1 cellular context compared by ENCODE assay signal in the genomic region with DNA sequence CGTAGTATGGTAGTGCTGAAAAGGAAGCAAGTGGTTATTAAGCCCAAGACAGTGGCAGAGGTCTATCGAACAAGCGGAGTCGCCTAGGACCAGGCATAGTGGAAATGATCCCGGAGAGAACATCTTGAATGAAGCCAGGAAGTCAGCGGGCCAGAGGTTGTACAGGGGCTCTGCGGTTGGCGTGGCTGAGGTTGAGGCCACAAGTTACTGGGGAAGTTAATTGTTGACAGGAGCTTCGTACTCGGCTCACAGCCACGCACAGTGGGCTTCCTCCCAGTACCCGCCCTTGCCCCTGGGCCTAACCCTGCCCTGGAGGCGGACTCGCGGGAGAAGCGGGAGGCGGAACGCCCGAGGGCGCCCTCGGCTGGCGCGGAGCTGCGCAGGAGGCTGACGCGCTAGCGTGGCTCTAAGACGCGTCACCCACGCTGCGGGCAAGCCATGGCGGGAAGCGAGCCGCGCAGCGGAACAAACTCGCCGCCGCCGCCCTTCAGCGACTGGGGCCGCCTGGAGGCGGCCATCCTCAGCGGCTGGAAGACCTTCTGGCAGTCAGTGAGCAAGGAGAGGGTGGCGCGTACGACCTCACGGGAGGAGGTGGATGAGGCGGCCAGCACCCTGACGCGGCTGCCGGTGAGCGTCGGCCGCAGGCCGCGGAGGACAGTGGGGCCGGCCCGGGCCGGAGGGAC.
TF ChIP-seq lines count a peak whose summit lies in the region.

A gene with protein sequence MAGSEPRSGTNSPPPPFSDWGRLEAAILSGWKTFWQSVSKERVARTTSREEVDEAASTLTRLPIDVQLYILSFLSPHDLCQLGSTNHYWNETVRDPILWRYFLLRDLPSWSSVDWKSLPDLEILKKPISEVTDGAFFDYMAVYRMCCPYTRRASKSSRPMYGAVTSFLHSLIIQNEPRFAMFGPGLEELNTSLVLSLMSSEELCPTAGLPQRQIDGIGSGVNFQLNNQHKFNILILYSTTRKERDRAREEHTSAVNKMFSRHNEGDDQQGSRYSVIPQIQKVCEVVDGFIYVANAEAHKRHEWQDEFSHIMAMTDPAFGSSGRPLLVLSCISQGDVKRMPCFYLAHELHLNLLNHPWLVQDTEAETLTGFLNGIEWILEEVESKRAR (plus strand): TSS at position 410 of the 683 bp plus-strand sequence. CDS start 29 bp downstream, at position 439.

TF ChIP-seq in K562, 482 proteins besides CTCF, POLR2A, EP300 and RAD21 (continued from another document and continues in another):
- TF ChIP-seq, protein P1, sequence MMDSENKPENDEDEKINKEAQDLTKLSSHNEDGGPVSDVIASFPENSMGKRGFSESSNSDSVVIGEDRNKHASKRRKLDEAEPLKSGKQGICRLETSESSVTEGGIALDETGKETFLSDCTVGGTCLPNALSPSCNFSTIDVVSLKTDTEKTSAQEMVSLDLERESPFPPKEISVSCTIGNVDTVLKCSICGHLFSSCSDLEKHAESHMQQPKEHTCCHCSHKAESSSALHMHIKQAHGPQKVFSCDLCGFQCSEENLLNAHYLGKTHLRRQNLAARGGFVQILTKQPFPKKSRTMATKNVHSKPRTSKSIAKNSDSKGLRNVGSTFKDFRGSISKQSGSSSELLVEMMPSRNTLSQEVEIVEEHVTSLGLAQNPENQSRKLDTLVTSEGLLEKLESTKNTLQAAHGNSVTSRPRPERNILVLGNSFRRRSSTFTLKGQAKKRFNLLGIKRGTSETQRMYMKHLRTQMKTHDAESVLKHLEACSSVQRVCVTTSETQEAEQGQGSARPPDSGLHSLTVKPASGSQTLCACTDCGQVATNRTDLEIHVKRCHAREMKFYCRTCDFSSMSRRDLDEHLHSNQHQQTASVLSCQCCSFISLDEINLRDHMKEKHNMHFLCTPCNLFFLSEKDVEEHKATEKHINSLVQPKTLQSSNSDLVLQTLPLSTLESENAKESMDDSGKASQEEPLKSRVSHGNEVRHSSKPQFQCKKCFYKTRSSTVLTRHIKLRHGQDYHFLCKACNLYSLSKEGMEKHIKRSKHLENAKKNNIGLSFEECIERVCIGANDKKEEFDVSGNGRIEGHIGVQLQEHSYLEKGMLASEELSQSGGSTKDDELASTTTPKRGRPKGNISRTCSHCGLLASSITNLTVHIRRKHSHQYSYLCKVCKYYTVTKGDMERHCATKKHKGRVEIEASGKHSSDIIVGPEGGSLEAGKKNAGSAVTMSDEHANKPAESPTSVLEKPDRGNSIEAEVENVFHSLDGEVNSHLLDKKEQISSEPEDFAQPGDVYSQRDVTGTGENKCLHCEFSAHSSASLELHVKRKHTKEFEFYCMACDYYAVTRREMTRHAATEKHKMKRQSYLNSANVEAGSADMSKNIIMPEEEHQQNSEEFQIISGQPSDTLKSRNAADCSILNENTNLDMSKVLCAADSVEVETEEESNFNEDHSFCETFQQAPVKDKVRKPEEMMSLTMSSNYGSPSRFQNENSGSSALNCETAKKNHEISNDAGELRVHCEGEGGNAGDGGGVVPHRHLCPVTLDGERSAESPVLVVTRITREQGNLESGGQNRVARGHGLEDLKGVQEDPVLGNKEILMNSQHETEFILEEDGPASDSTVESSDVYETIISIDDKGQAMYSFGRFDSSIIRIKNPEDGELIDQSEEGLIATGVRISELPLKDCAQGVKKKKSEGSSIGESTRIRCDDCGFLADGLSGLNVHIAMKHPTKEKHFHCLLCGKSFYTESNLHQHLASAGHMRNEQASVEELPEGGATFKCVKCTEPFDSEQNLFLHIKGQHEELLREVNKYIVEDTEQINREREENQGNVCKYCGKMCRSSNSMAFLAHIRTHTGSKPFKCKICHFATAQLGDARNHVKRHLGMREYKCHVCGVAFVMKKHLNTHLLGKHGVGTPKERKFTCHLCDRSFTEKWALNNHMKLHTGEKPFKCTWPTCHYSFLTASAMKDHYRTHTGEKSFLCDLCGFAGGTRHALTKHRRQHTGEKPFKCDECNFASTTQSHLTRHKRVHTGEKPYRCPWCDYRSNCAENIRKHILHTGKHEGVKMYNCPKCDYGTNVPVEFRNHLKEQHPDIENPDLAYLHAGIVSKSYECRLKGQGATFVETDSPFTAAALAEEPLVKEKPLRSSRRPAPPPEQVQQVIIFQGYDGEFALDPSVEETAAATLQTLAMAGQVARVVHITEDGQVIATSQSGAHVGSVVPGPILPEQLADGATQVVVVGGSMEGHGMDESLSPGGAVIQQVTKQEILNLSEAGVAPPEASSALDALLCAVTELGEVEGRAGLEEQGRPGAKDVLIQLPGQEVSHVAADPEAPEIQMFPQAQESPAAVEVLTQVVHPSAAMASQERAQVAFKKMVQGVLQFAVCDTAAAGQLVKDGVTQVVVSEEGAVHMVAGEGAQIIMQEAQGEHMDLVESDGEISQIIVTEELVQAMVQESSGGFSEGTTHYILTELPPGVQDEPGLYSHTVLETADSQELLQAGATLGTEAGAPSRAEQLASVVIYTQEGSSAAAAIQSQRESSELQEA (IDR thresholded peaks at IDR 0.05; ENCODE audit: low read depth), result no peak
- TF ChIP-seq MCM5 (IDR thresholded peaks at IDR 0.05; ENCODE audit: low read depth) (no peak), CEBPB (tag; IDR thresholded peaks at IDR 0.05) (no peak), ZNF707 (CRISPR knock-in tag; conservative IDR thresholded peaks at IDR 0.05) (no peak), U2AF1 (optimal IDR thresholded peaks at IDR 0.05; ENCODE audit: low read depth, low read length) (peak; percentile 98), HLTF (IDR thresholded peaks at IDR 0.05) (no peak; the same call in 1 of the 2 replicates), SMARCA5 (IDR thresholded peaks at IDR 0.05) (no peak), BRCA1 (IDR thresholded peaks at IDR 0.05) (no peak), BRCA1 (CRISPR knock-in tag; IDR thresholded peaks at IDR 0.05) (no peak), TCFL5 (CRISPR knock-in tag; conservative IDR thresholded peaks at IDR 0.05) (no peak), ZNF175 (CRISPR knock-in tag; IDR thresholded peaks at IDR 0.05; ENCODE audit: low read depth) (peak; percentile 54), RBM34 (IDR thresholded peaks at IDR 0.05; ENCODE audit: borderline replicate concordance, insufficient read depth, low read length) (no peak), ZNF785 (CRISPR knock-in tag; IDR thresholded peaks at IDR 0.05) (no peak), KAT8 (IDR thresholded peaks at IDR 0.05; ENCODE audit: low read depth) (no peak), ZNF253 (CRISPR knock-in tag; conservative IDR thresholded peaks at IDR 0.05) (no peak), ZNF24 (IDR thresholded peaks at IDR 0.05) (peak; percentile 56), CTBP1 (IDR thresholded peaks at IDR 0.05; ENCODE audit: borderline replicate concordance) (peak; percentile 96), MTF1 (CRISPR knock-in tag; IDR thresholded peaks at IDR 0.05; ENCODE audit: borderline replicate concordance) (no peak), FOXK1 (CRISPR knock-in tag; IDR thresholded peaks at IDR 0.05; ENCODE audit: borderline replicate concordance) (peak; percentile 91; the same call in 1 of the 2 replicates), ZNF586 (CRISPR knock-in tag; conservative IDR thresholded peaks at IDR 0.05) (no peak), PRMT5 (CRISPR knock-in tag; IDR thresholded peaks at IDR 0.05) (no peak), ZKSCAN3 (CRISPR knock-in tag; IDR thresholded peaks at IDR 0.05) (no peak), NONO (IDR thresholded peaks at IDR 0.05; ENCODE audit: low read depth in 2 of 2, low read length in 1 of 2) (peak; percentile 88 to 89), ZEB2 (IDR thresholded peaks at IDR 0.05) (no peak), ARNT (IDR thresholded peaks at IDR 0.05) (no peak; a peak in 1 of 4 replicates), ZNF778 (CRISPR knock-in tag; IDR thresholded peaks at IDR 0.05) (no peak), ZNF695 (CRISPR knock-in tag; IDR thresholded peaks at IDR 0.05) (no peak), KDM4B (IDR thresholded peaks at IDR 0.05; ENCODE audit: borderline replicate concordance in 2 of 2, low read depth in 1 of 2) (peak in 1 of 2 experiments; percentile 74; a peak in 1 of 4 replicates), POLR3G (IDR thresholded peaks at IDR 0.05; ENCODE audit: extremely low read depth, insufficient read length, insufficient replicate concordance) (no peak), IRF2 (CRISPR knock-in tag; IDR thresholded peaks at IDR 0.05) (no peak), ASH1L (IDR thresholded peaks at IDR 0.05; ENCODE audit: borderline replicate concordance, low read depth, partially characterized antibody) (no peak), TAF1 (IDR thresholded peaks at IDR 0.05; ENCODE audit: control insufficient read depth, extremely low read depth, insufficient read depth, low read length, severe bottlenecking) (peak; percentile 90), NFYB (IDR thresholded peaks at IDR 0.05; ENCODE audit: extremely low read depth, insufficient read length) (no peak), ZNF311 (CRISPR knock-in tag; IDR thresholded peaks at IDR 0.05) (no peak), EWSR1 (IDR thresholded peaks at IDR 0.05; ENCODE audit: borderline replicate concordance, low read depth, partially characterized antibody) (no peak)
- TF ChIP-seq, protein P2, sequence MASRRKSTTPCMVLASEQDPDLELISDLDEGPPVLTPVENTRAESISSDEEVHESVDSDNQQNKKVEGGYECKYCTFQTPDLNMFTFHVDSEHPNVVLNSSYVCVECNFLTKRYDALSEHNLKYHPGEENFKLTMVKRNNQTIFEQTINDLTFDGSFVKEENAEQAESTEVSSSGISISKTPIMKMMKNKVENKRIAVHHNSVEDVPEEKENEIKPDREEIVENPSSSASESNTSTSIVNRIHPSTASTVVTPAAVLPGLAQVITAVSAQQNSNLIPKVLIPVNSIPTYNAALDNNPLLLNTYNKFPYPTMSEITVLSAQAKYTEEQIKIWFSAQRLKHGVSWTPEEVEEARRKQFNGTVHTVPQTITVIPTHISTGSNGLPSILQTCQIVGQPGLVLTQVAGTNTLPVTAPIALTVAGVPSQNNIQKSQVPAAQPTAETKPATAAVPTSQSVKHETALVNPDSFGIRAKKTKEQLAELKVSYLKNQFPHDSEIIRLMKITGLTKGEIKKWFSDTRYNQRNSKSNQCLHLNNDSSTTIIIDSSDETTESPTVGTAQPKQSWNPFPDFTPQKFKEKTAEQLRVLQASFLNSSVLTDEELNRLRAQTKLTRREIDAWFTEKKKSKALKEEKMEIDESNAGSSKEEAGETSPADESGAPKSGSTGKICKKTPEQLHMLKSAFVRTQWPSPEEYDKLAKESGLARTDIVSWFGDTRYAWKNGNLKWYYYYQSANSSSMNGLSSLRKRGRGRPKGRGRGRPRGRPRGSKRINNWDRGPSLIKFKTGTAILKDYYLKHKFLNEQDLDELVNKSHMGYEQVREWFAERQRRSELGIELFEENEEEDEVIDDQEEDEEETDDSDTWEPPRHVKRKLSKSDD (conservative IDR thresholded peaks at IDR 0.05; ENCODE audit: low read length), result 0 out of 2 replicates have a peak, but pooled peaks have one; percentile 17
- TF ChIP-seq, protein P3, sequence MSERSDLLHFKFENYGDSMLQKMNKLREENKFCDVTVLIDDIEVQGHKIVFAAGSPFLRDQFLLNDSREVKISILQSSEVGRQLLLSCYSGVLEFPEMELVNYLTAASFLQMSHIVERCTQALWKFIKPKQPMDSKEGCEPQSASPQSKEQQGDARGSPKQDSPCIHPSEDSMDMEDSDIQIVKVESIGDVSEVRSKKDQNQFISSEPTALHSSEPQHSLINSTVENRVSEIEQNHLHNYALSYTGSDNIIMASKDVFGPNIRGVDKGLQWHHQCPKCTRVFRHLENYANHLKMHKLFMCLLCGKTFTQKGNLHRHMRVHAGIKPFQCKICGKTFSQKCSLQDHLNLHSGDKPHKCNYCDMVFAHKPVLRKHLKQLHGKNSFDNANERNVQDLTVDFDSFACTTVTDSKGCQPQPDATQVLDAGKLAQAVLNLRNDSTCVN (CRISPR knock-in tag; IDR thresholded peaks at IDR 0.05), result no peak
- TF ChIP-seq, protein P4, sequence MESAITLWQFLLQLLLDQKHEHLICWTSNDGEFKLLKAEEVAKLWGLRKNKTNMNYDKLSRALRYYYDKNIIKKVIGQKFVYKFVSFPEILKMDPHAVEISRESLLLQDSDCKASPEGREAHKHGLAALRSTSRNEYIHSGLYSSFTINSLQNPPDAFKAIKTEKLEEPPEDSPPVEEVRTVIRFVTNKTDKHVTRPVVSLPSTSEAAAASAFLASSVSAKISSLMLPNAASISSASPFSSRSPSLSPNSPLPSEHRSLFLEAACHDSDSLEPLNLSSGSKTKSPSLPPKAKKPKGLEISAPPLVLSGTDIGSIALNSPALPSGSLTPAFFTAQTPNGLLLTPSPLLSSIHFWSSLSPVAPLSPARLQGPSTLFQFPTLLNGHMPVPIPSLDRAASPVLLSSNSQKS (CRISPR knock-in tag; IDR thresholded peaks at IDR 0.05), result no peak
- TF ChIP-seq, protein P5, sequence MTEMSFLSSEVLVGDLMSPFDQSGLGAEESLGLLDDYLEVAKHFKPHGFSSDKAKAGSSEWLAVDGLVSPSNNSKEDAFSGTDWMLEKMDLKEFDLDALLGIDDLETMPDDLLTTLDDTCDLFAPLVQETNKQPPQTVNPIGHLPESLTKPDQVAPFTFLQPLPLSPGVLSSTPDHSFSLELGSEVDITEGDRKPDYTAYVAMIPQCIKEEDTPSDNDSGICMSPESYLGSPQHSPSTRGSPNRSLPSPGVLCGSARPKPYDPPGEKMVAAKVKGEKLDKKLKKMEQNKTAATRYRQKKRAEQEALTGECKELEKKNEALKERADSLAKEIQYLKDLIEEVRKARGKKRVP (CRISPR knock-in tag; IDR thresholded peaks at IDR 0.05), result peak; percentile 49
- TF ChIP-seq, protein P6, sequence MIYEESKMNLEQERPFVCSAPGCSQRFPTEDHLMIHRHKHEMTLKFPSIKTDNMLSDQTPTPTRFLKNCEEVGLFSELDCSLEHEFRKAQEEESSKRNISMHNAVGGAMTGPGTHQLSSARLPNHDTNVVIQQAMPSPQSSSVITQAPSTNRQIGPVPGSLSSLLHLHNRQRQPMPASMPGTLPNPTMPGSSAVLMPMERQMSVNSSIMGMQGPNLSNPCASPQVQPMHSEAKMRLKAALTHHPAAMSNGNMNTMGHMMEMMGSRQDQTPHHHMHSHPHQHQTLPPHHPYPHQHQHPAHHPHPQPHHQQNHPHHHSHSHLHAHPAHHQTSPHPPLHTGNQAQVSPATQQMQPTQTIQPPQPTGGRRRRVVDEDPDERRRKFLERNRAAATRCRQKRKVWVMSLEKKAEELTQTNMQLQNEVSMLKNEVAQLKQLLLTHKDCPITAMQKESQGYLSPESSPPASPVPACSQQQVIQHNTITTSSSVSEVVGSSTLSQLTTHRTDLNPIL (CRISPR knock-in tag; IDR thresholded peaks at IDR 0.05), result no peak
- TF ChIP-seq, protein P7, sequence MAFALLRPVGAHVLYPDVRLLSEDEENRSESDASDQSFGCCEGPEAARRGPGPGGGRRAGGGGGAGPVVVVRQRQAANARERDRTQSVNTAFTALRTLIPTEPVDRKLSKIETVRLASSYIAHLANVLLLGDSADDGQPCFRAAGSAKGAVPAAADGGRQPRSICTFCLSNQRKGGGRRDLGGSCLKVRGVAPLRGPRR (CRISPR knock-in tag; IDR thresholded peaks at IDR 0.05), result peak; percentile 80
- TF ChIP-seq, protein P8, sequence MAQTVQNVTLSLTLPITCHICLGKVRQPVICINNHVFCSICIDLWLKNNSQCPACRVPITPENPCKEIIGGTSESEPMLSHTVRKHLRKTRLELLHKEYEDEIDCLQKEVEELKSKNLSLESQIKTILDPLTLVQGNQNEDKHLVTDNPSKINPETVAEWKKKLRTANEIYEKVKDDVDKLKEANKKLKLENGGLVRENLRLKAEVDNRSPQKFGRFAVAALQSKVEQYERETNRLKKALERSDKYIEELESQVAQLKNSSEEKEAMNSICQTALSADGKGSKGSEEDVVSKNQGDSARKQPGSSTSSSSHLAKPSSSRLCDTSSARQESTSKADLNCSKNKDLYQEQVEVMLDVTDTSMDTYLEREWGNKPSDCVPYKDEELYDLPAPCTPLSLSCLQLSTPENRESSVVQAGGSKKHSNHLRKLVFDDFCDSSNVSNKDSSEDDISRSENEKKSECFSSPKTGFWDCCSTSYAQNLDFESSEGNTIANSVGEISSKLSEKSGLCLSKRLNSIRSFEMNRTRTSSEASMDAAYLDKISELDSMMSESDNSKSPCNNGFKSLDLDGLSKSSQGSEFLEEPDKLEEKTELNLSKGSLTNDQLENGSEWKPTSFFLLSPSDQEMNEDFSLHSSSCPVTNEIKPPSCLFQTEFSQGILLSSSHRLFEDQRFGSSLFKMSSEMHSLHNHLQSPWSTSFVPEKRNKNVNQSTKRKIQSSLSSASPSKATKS (CRISPR knock-in tag; IDR thresholded peaks at IDR 0.05), result no peak
